Comparison of ENCODE assay signal across 8 cellular contexts in genomic region chr12:100154472-100155247, GRCh38. TPM values are rescaled to one million over a fixed set of nuclear protein-coding genes. Genes with fewer than 3 reads are reported as not detected.
DNase-seq lines count a peak whose midpoint lies in the region; ATAC-seq and TF ChIP-seq lines count a peak whose summit lies in the region.

No MANE protein-coding gene starts in this region.

- H3K9me3 ChIP-seq in DND-41 (ENCODE audit: insufficient read depth, low read length, severe bottlenecking), result no peaks in the 10 kb centered on the region

- peak overlapping the region; percentile 30; the same call in 1 of the 2 replicates for H2AFZ ChIP-seq in DND-41 (ENCODE audit: low read depth, low read length)

- DNase-seq in DND-41, result peak; percentile 70
- peak; percentile 77 for DNase-seq in KBM-7
- DNase-seq in T-helper 9 cell, result peak; percentile 67
- peak; percentile 61 for DNase-seq in astrocyte of the hippocampus (ENCODE audit: low read depth, low spot score)
- peak; percentile 56 to 63 (median 56) for DNase-seq in immature natural killer cell
- DNase-seq in stimulated activated CD4-positive, alpha-beta T cell treated with anti-CD3 and anti-CD28 coated beads, Interleukin-1b, Interleukin-23, amount 100 ng/mL, for 48 hours, result peak; percentile 68
- no peak for DNase-seq in middle frontal gyrus (ENCODE audit: extremely low spot score, low spot score)

- H3K4me3 Mint-ChIP-seq in immature natural killer cell, result no peak overlapping the region

- H3K36me3 Mint-ChIP-seq in immature natural killer cell, result no peaks in the 10 kb centered on the region

- ATAC-seq in DND-41 (ENCODE audit: insufficient read depth, low read depth) (peak; percentile 82), GM21390 (IDR thresholded peaks at IDR 0.05; ENCODE audit: unreplicated experiment) (peak; percentile 91)

- in situ Hi-C loops in KBM-7 (cut with MboI; ENCODE audit: low pct_unique_long_range_greater_than_20kb, low sequenced_read_pairs), result no loop called here

- no peaks in the 10 kb centered on the region for H3K9me3 Mint-ChIP-seq in immature natural killer cell

- H3K9ac ChIP-seq in DND-41 (ENCODE audit: low read depth, low read length), result no peak overlapping the region

- H3K4me2 ChIP-seq in DND-41 (ENCODE audit: insufficient read depth, low read length), result no peak overlapping the region

- H3K4me3 ChIP-seq in DND-41 (ENCODE audit: low read depth in 1 of 2, low read length in 2 of 2), result no peak overlapping the region

- H3K36me3 ChIP-seq in DND-41 (ENCODE audit: insufficient read depth, low read length), result no peaks in the 10 kb centered on the region

- H3K4me1 ChIP-seq in DND-41 (ENCODE audit: insufficient read depth, low read length), result no peaks in the 10 kb centered on the region

- H3K27ac Mint-ChIP-seq in immature natural killer cell, result peak overlapping the region in 1 of 6 donors; percentile 32

- peaks cover 0 to 1% (median 0%) of the 10 kb centered on the region in 3 donors for H3K27me3 Mint-ChIP-seq in immature natural killer cell (ENCODE audit: low read depth in 3 of 3)

- H3K27ac ChIP-seq in DND-41 (ENCODE audit: low read length), result 0 out of 2 replicates have a peak overlapping the region, but pooled peaks have one; percentile 27

- H3K79me2 ChIP-seq in DND-41 (ENCODE audit: insufficient read depth, low read length), result no peaks in the 10 kb centered on the region

- no peaks in the 10 kb centered on the region for H4K20me1 ChIP-seq in DND-41 (ENCODE audit: insufficient read depth, low read length)

- H3K4me1 Mint-ChIP-seq in immature natural killer cell, result peaks cover 6 to 7% of the 10 kb centered on the region in 2 donors

- no peaks in the 10 kb centered on the region for H3K27me3 ChIP-seq in DND-41 (ENCODE audit: insufficient read depth, low read length, poor library complexity)

- TF ChIP-seq CTCF in DND-41 (IDR thresholded peaks at IDR 0.05; ENCODE audit: borderline replicate concordance, extremely low read depth, low read length, poor library complexity, severe bottlenecking), result peak; percentile 82

RNA-seq across cellular contexts. Expression of gene BLTP3B, which starts 12.0 kb away (rescaled TPM):
- polyA plus RNA-seq in immature natural killer cell, result 10 to 100 TPM; 15.6 to 24.8 (median 16.4) TPM

RNA-seq across cellular contexts. Expression of gene ACTR6, which starts 46.0 kb away (rescaled TPM):
- polyA plus RNA-seq in immature natural killer cell, result 10 to 100 TPM; 40.6 to 54.6 (median 41.3) TPM
